In the genomic region with DNA sequence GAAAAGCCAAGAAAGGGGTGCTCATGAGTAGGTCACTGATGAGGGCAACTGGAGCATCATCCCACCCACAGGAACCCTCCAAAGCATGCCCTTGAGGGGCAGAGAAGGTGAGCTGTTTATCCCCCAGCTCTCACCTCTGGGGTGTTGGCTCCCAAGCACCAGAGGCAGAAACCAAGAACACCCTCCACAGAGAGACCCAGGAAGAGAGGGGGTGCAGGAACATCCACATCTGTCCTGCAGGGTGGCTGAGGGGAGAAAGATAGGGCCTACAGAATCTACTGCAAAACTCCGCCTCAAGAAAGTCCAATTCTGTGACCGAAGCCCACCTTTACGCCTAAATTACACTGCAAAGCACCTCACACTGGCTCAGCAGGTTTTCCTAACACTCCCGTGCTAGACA, we compare ENCODE assay signal across 9 cellular contexts.
"Had no signal": no experiment of that assay in that cellular context is flagged by ENCODE, and none has a peak within 500 bp of the region (broad histone marks: within the 10 kb centered on the region; RNA-seq: fewer than 3 reads in every experiment).

No MANE protein-coding gene starts in this region.

- H3K27ac ChIP-seq: GM23248 had no signal

- H3K4me3 ChIP-seq: GM23248, GM23338, HAP-1 had no signal

- H3K27ac Mint-ChIP-seq: GM23338, H9, HFFc6 had no signal

- ATAC-seq: GM23338, HCT116 had no signal

- DNase-seq: GM23248, GOT3, H7, H9, HCEC 1CT, HFFc6 had no signal

- H3K36me3 ChIP-seq: HAP-1 had no signal

- H3K4me1 Mint-ChIP-seq: GM23338 had no signal

- H3K9me3 ChIP-seq: HAP-1 had no signal

- H3K4me3 Mint-ChIP-seq: GM23338, H9, HFFc6 had no signal

- H3K4me1 ChIP-seq: HAP-1 had no signal

- H3K9me3 Mint-ChIP-seq: GM23338, H9, HFFc6 had no signal
